ENCODE assay signal across 1 cellular context in genomic region chr9:81174023-81174422, GRCh38.
TF ChIP-seq lines count a peak whose summit lies in the region.

No MANE protein-coding gene starts in this region.

TF ChIP-seq in HepG2, 621 proteins besides CTCF, POLR2A, EP300 and RAD21 (continued from another document):
- no peak for TF ChIP-seq ZBTB43 (CRISPR knock-in tag; conservative IDR thresholded peaks at IDR 0.05)
